Comparison of ENCODE assay signal across 31 cellular contexts in the genomic region with DNA sequence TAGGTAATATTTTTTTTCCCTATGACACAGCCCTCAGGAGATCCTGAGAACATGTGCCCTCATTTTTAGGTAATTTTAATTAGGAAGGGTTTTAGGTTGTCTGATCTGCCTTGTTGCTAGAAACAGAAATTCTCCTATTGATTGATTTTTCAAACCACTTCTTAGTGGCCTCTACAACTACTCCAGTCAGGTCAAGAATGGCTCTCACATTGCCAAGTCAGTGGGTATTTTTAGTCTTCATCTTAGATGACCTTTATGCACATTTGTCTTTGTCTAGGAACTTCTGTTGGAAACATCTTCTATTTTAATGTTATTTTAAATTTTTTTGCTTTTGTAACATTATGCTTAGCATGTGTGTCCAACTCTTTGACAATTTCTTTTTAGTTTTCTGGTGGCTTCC.
"Had no signal": no experiment of that assay in that cellular context is flagged by ENCODE, and none has a peak within 500 bp of the region (broad histone marks: within the 10 kb centered on the region; RNA-seq: fewer than 3 reads in every experiment).

No MANE protein-coding gene starts in this region.

- H3K27me3 ChIP-seq: adrenal gland, body of pancreas, colonic mucosa had no signal

- H3K27ac Mint-ChIP-seq: activated B cell treated with CpG ODN at 0.5 μM for 24 hours; activated CD8-positive, alpha-beta memory T cell treated with anti-CD3 and anti-CD28 coated beads, Interleukin-2, amount 10 ng/mL, durations not matched to agents 7 days and 5 days; activated CD8-positive, alpha-beta T cell treated with anti-CD3 and anti-CD28 coated beads, Interleukin-2, amount 10 ng/mL, durations not matched to agents 7 days and 5 days; activated naive CD4-positive, alpha-beta T cell treated with anti-CD3 and anti-CD28 coated beads for 36 hours; activated naive CD4-positive, alpha-beta T cell treated with anti-CD3 and anti-CD28 coated beads, Interleukin-2, amount 50 U/mL, for 24 hours; activated naive CD8-positive, alpha-beta T cell treated with anti-CD3 and anti-CD28 coated beads for 36 hours; activated T-helper 1 cell treated with anti-CD3 and anti-CD28 coated beads, Interleukin-12 subunit alpha, Interleukin-12 subunit beta, Interleukin-2, Interleukin-4 antibody, amounts not matched to agents 30 ng/mL and 10 ng/mL and 1 ng/mL, durations not matched to agents 14 hours and 24 hours and 36 hours; activated T-helper 2 cell treated with anti-CD3 and anti-CD28 coated beads, Interferon-gamma antibody, Interleukin-2, Interleukin-4, amounts not matched to agents 10 μg/mL and 5 μg/mL and 100 μg/mL, durations not matched to agents 14 hours and 24 hours and 36 hours; T-helper 17 cell; T-helper 2 cell treated with Interferon-gamma antibody and Interleukin-4, amounts not matched to agents 5 μg/mL and 100 μg/mL, for 36 hours had no signal

- H3K4me3 ChIP-seq: adrenal gland, body of pancreas, colonic mucosa had no signal

- ATAC-seq: activated CD4-positive, CD25-positive, alpha-beta regulatory T cell treated with anti-CD3 and anti-CD28 coated beads, Interleukin-2, amount 50 U/mL, for 24 hours; activated CD8-positive, alpha-beta memory T cell treated with anti-CD3 and anti-CD28 coated beads, Interleukin-2, amount 10 ng/mL, durations not matched to agents 7 days and 5 days; activated CD8-positive, alpha-beta T cell treated with anti-CD3 and anti-CD28 coated beads, Interleukin-2, amount 10 ng/mL, durations not matched to agents 7 days and 5 days; activated naive CD8-positive, alpha-beta T cell treated with anti-CD3 and anti-CD28 coated beads, Interleukin-2, amount 50 U/mL, for 24 hours; body of pancreas; esophagus mucosa; T-helper 17 cell had no signal

- H3K4me1 Mint-ChIP-seq: activated B cell treated with CpG ODN at 0.5 μM for 24 hours had no signal

- H3K27me3 Mint-ChIP-seq: activated B cell treated with CpG ODN at 0.5 μM for 24 hours; activated CD8-positive, alpha-beta memory T cell treated with anti-CD3 and anti-CD28 coated beads, Interleukin-2, amount 10 ng/mL, durations not matched to agents 7 days and 5 days; activated naive CD4-positive, alpha-beta T cell treated with anti-CD3 and anti-CD28 coated beads, Interleukin-2, amount 50 U/mL, for 24 hours; activated naive CD8-positive, alpha-beta T cell treated with anti-CD3 and anti-CD28 coated beads for 36 hours; activated naive CD8-positive, alpha-beta T cell treated with anti-CD3 and anti-CD28 coated beads, Interleukin-2, amount 50 U/mL, for 24 hours; T-helper 17 cell had no signal

- H3K4me3 Mint-ChIP-seq: activated B cell treated with CpG ODN at 0.5 μM for 24 hours; activated CD8-positive, alpha-beta memory T cell treated with anti-CD3 and anti-CD28 coated beads, Interleukin-2, amount 10 ng/mL, durations not matched to agents 7 days and 5 days; activated CD8-positive, alpha-beta T cell treated with anti-CD3 and anti-CD28 coated beads, Interleukin-2, amount 10 ng/mL, durations not matched to agents 7 days and 5 days; activated naive CD4-positive, alpha-beta T cell treated with anti-CD3 and anti-CD28 coated beads for 36 hours; activated naive CD4-positive, alpha-beta T cell treated with anti-CD3 and anti-CD28 coated beads, Interleukin-2, amount 50 U/mL, for 24 hours; activated naive CD8-positive, alpha-beta T cell treated with anti-CD3 and anti-CD28 coated beads for 36 hours; activated naive CD8-positive, alpha-beta T cell treated with anti-CD3 and anti-CD28 coated beads, Interleukin-2, amount 50 U/mL, for 24 hours; activated T-helper 1 cell treated with anti-CD3 and anti-CD28 coated beads, Interleukin-12 subunit alpha, Interleukin-12 subunit beta, Interleukin-2, Interleukin-4 antibody, amounts not matched to agents 30 ng/mL and 10 ng/mL and 1 ng/mL, durations not matched to agents 14 hours and 24 hours and 36 hours; T-helper 17 cell; T-helper 2 cell treated with Interferon-gamma antibody and Interleukin-4, amounts not matched to agents 5 μg/mL and 100 μg/mL, for 36 hours had no signal

- H3K36me3 ChIP-seq: adrenal gland, colonic mucosa, WERI-Rb-1 had no signal

- H3K4me1 ChIP-seq: body of pancreas, colonic mucosa had no signal

- DNase-seq: activated B cell treated with CpG ODN at 0.5 μM for 24 hours; activated CD4-positive, alpha-beta T cell treated with anti-CD3 and anti-CD28 coated beads for 48 hours; activated CD4-positive, alpha-beta T cell treated with anti-CD3 and anti-CD28 coated beads, Interleukin-2, amount 50 U/mL, for 1 hour; activated CD4-positive, alpha-beta T cell treated with anti-CD3 and anti-CD28 coated beads, Interleukin-2, amount 50 U/mL, for 48 hours; activated CD8-positive, alpha-beta memory T cell treated with anti-CD3 and anti-CD28 coated beads, Interleukin-2, amount 10 ng/mL, durations not matched to agents 7 days and 5 days; activated CD8-positive, alpha-beta memory T cell treated with anti-CD3 and anti-CD28 coated beads, Interleukin-2, amount 50 U/mL, for 4 hours; activated CD8-positive, alpha-beta T cell treated with anti-CD3 and anti-CD28 coated beads, Interleukin-2, amount 10 ng/mL, durations not matched to agents 7 days and 5 days; activated effector memory CD4-positive, alpha-beta T cell treated with anti-CD3 and anti-CD28 coated beads, Interleukin-2, amount 50 U/mL, for 16 hours; activated naive CD4-positive, alpha-beta T cell treated with anti-CD3 and anti-CD28 coated beads for 36 hours; activated naive CD8-positive, alpha-beta T cell treated with anti-CD3 and anti-CD28 coated beads for 36 hours; activated naive CD8-positive, alpha-beta T cell treated with anti-CD3 and anti-CD28 coated beads, Interleukin-2, amount 50 U/mL, for 24 hours; activated T-cell treated with anti-CD3 and anti-CD28 coated beads, Interleukin-2, amount 50 U/mL, for 1 hour; activated T-cell treated with anti-CD3 and anti-CD28 coated beads, Interleukin-2, amount 50 U/mL, for 48 hours; adrenal gland; amygdala; aorta; body of pancreas; central memory CD4-positive, alpha-beta T cell; cerebellar nuclear complex; colonic mucosa; effector CD8-positive, alpha-beta T cell; T-helper 1 cell; T-helper 17 cell; T1000; WERI-Rb-1 had no signal

- H3K27ac ChIP-seq: adrenal gland, body of pancreas, colonic mucosa, WERI-Rb-1 had no signal

- H3K9me3 ChIP-seq: colonic mucosa had no signal
